Comparison of ENCODE assay signal across 23 cellular contexts in genomic region chr6:115765966-115766365, GRCh38.
DNase-seq lines count a peak whose midpoint lies in the region; ATAC-seq, FAIRE-seq and TF ChIP-seq lines count a peak whose summit lies in the region.
"Had no signal": no experiment of that assay in that cellular context is flagged by ENCODE, and none has a peak within 500 bp of the region (broad histone marks: within the 10 kb centered on the region; RNA-seq: fewer than 3 reads in every experiment).

No MANE protein-coding gene starts in this region.

- TF ChIP-seq CTCF in D721Med (IDR thresholded peaks at IDR 0.05; ENCODE audit: insufficient read depth, missing control alignments) (no peak), WERI-Rb-1 (IDR thresholded peaks at IDR 0.05; ENCODE audit: low read depth, low read length) (no peak), retinal pigment epithelial cell (conservative IDR thresholded peaks at IDR 0.05; ENCODE audit: low read depth, low read length) (no peak)

- H3K27me3 ChIP-seq in WERI-Rb-1 (ENCODE audit: insufficient read depth, low read depth, severe bottlenecking), result no peaks in the 10 kb centered on the region
- H3K27me3 ChIP-seq: BLaER1 treated with 17β-estradiol and CSF1 and Interleukin-3, amounts not matched to agents 10 nM and 100 nM had no signal

- no peak for ATAC-seq in HG03097 (IDR thresholded peaks at IDR 0.05; ENCODE audit: low FRiP score, unreplicated experiment)
- ATAC-seq: CD8-positive, alpha-beta T cell had no signal

- no peaks in the 10 kb centered on the region for H3K36me3 ChIP-seq in WERI-Rb-1
- H3K36me3 ChIP-seq: BLaER1 treated with 17β-estradiol and CSF1 and Interleukin-3, amounts not matched to agents 10 nM and 100 nM had no signal

- peak; percentile 32 for DNase-seq in D721Med (ENCODE audit: insufficient read length, low spot score)
- DNase-seq in NCI-H82 treated with DMSO at 0.1 percent for 48 hours (lab: John Stamatoyannopoulos, UW; ENCODE audit: unreplicated experiment), result peak; percentile 83
- DNase-seq in WERI-Rb-1, result peak; percentile 47
- DNase-seq in retinal pigment epithelial cell (ENCODE audit: low read depth), result peak; percentile 51
- DNase-seq in NCI-H748 treated with DMSO at 0.1 percent for 48 hours (lab: John Stamatoyannopoulos, UW), result no peak
- DNase-seq in AG08395 (ENCODE audit: low spot score), result no peak
- DNase-seq in SIG-M5 (lab: John Stamatoyannopoulos, UW), result no peak
- DNase-seq: 8988T; ACHN; AML-193; Caco-2; Calu3; CD4-positive, alpha-beta T cell; CD8-positive, alpha-beta T cell; DMS79 treated with DMSO at 0.1 percent for 48 hours; GF-D8 had no signal

- H3K9me3 ChIP-seq in WERI-Rb-1 (ENCODE audit: severe bottlenecking), result no peaks in the 10 kb centered on the region
- H3K9me3 ChIP-seq: BLaER1 treated with 17β-estradiol and CSF1 and Interleukin-3, amounts not matched to agents 10 nM and 100 nM; Caco-2 had no signal

- FAIRE-seq in D721Med (lab: Jason Lieb, UNC), result peak; percentile 72
- FAIRE-seq: A204.1, G401.6, GM12891, GM19239 had no signal

- H3K4me3 ChIP-seq in WERI-Rb-1 (ENCODE audit: low read depth, low read length), result no peak overlapping the region
- H3K4me3 ChIP-seq in retinal pigment epithelial cell (ENCODE audit: low read length), result no peak overlapping the region
- H3K4me3 ChIP-seq: BLaER1 treated with 17β-estradiol and CSF1 and Interleukin-3, amounts not matched to agents 10 nM and 100 nM had no signal

- H3K27ac ChIP-seq in WERI-Rb-1, result no peak overlapping the region
- H3K27ac ChIP-seq: C4-2B had no signal

Comparison
In these comparisons a context has a peak if more than half of its experiments do, and no peak if none do; other contexts are left out.
1. DNase-seq: peak in D721Med (single experiment), NCI-H82 treated with DMSO at 0.1 percent for 48 hours (single experiment), WERI-Rb-1 (single experiment) and retinal pigment epithelial cell (single experiment); none in NCI-H748 treated with DMSO at 0.1 percent for 48 hours (single experiment), AG08395 (single experiment) and SIG-M5 (single experiment).